In genomic region chr7:97390915-97391593, GRCh38 we compare ENCODE assay signal across 18 cellular contexts.
"Had no signal": no experiment of that assay in that cellular context is flagged by ENCODE, and none has a peak within 500 bp of the region (broad histone marks: within the 10 kb centered on the region; RNA-seq: fewer than 3 reads in every experiment).

No MANE protein-coding gene starts in this region.

- H3K4me3 Mint-ChIP-seq: activated CD4-positive, alpha-beta memory T cell treated with anti-CD3 and anti-CD28 coated beads, Interleukin-2, amount 10 ng/mL, durations not matched to agents 7 days and 5 days; activated naive CD8-positive, alpha-beta T cell treated with anti-CD3 and anti-CD28 coated beads for 36 hours; activated T-helper 17 cell treated with anti-CD3 and anti-CD28 coated beads, Interleukin-2, amount 50 U/mL, for 72 hours; memory B cell; naive thymus-derived CD4-positive, alpha-beta T cell; neural progenitor cell; stimulated activated naive CD8-positive, alpha-beta T cell treated with anti-CD3 and anti-CD28 coated beads, Interleukin-15, Interleukin-2, amounts not matched to agents 100 ng/mL and 50 ng/mL, for 24 hours had no signal

- H3K4me3 ChIP-seq: neural progenitor cell, psoas muscle, skin epidermis, transverse colon, vagina had no signal

- H3K27me3 Mint-ChIP-seq: activated CD4-positive, alpha-beta memory T cell treated with anti-CD3 and anti-CD28 coated beads, Interleukin-2, amount 10 ng/mL, durations not matched to agents 7 days and 5 days; activated naive CD8-positive, alpha-beta T cell treated with anti-CD3 and anti-CD28 coated beads for 36 hours; memory B cell; stimulated activated naive CD8-positive, alpha-beta T cell treated with anti-CD3 and anti-CD28 coated beads, Interleukin-15, Interleukin-2, amounts not matched to agents 100 ng/mL and 50 ng/mL, for 24 hours had no signal

- H3K36me3 Mint-ChIP-seq: activated naive CD8-positive, alpha-beta T cell treated with anti-CD3 and anti-CD28 coated beads for 36 hours; memory B cell; naive thymus-derived CD4-positive, alpha-beta T cell; neural progenitor cell had no signal

- H3K27ac ChIP-seq: epithelial cell of prostate, neural progenitor cell, psoas muscle, skin epidermis, transverse colon, vagina had no signal

- H3K36me3 ChIP-seq: neural progenitor cell, transverse colon, vagina had no signal

- ATAC-seq: activated T-helper 17 cell treated with anti-CD3 and anti-CD28 coated beads, Interleukin-2, amount 50 U/mL, for 72 hours; naive thymus-derived CD4-positive, alpha-beta T cell; psoas muscle; right cardiac atrium had no signal

- H3K4me1 Mint-ChIP-seq: activated CD4-positive, alpha-beta memory T cell treated with anti-CD3 and anti-CD28 coated beads, Interleukin-2, amount 10 ng/mL, durations not matched to agents 7 days and 5 days; activated naive CD8-positive, alpha-beta T cell treated with anti-CD3 and anti-CD28 coated beads for 36 hours; activated T-helper 17 cell treated with anti-CD3 and anti-CD28 coated beads, Interleukin-2, amount 50 U/mL, for 72 hours; memory B cell; naive thymus-derived CD4-positive, alpha-beta T cell; neural progenitor cell had no signal

- H3K27ac Mint-ChIP-seq: activated CD4-positive, alpha-beta memory T cell treated with anti-CD3 and anti-CD28 coated beads, Interleukin-2, amount 10 ng/mL, durations not matched to agents 7 days and 5 days; activated naive CD8-positive, alpha-beta T cell treated with anti-CD3 and anti-CD28 coated beads for 36 hours; activated T-helper 17 cell treated with anti-CD3 and anti-CD28 coated beads, Interleukin-2, amount 50 U/mL, for 72 hours; memory B cell; naive thymus-derived CD4-positive, alpha-beta T cell; neural progenitor cell; stimulated activated naive CD8-positive, alpha-beta T cell treated with anti-CD3 and anti-CD28 coated beads, Interleukin-15, Interleukin-2, amounts not matched to agents 100 ng/mL and 50 ng/mL, for 24 hours had no signal

- H3K4me1 ChIP-seq: neural progenitor cell, psoas muscle, transverse colon, vagina had no signal

- H3K9ac ChIP-seq: neural progenitor cell had no signal

- DNase-seq: activated CD4-positive, alpha-beta memory T cell treated with anti-CD3 and anti-CD28 coated beads, Interleukin-2, amount 10 ng/mL, durations not matched to agents 7 days and 5 days; activated CD4-positive, alpha-beta T cell treated with anti-CD3 and anti-CD28 coated beads for 48 hours; activated CD4-positive, CD25-positive, alpha-beta regulatory T cell; activated naive CD4-positive, alpha-beta T cell; activated naive CD8-positive, alpha-beta T cell treated with anti-CD3 and anti-CD28 coated beads for 36 hours; activated T-cell treated with anti-CD3 and anti-CD28 coated beads, Interleukin-2, amount 50 U/mL, for 1 hour; amniotic stem cell; naive thymus-derived CD4-positive, alpha-beta T cell; psoas muscle; right cardiac atrium; transverse colon had no signal

- H3K9me3 Mint-ChIP-seq: activated CD4-positive, alpha-beta memory T cell treated with anti-CD3 and anti-CD28 coated beads, Interleukin-2, amount 10 ng/mL, durations not matched to agents 7 days and 5 days; activated T-helper 17 cell treated with anti-CD3 and anti-CD28 coated beads, Interleukin-2, amount 50 U/mL, for 72 hours; neural progenitor cell; stimulated activated naive CD8-positive, alpha-beta T cell treated with anti-CD3 and anti-CD28 coated beads, Interleukin-15, Interleukin-2, amounts not matched to agents 100 ng/mL and 50 ng/mL, for 24 hours had no signal

- H3K9me3 ChIP-seq: psoas muscle, transverse colon, vagina had no signal

- H3K27me3 ChIP-seq: neural progenitor cell, transverse colon, vagina had no signal
